Comparison of ENCODE assay signal across 8 cellular contexts in genomic region chr6:6591778-6592388, GRCh38. TPM values are rescaled to one million over a fixed set of nuclear protein-coding genes. Genes with fewer than 3 reads are reported as not detected.
DNase-seq lines count a peak whose midpoint lies in the region; ATAC-seq and TF ChIP-seq lines count a peak whose summit lies in the region.

No MANE protein-coding gene starts in this region.

- H3K27ac ChIP-seq in neutrophil (peak overlapping the region; percentile 90), ovary (no peak overlapping the region)

- H3K27me3 ChIP-seq in neutrophil: no peaks in the 10 kb centered on the region
- H3K27me3 ChIP-seq in ovary: no peaks in the 10 kb centered on the region

- TF ChIP-seq EP300 in ovary (IDR thresholded peaks at IDR 0.05): no peak

- ATAC-seq in GM18519 (IDR thresholded peaks at IDR 0.05; ENCODE audit: low FRiP score, unreplicated experiment) (peak; percentile 23), HG03135 (IDR thresholded peaks at IDR 0.05; ENCODE audit: unreplicated experiment) (peak; percentile 22)
- no peak for ATAC-seq in activated naive CD4-positive, alpha-beta T cell treated with anti-CD3 and anti-CD28 coated beads, Interleukin-2, amount 50 U/mL, for 72 hours

- H3K36me3 ChIP-seq in neutrophil (no peaks in the 10 kb centered on the region), ovary (no peaks in the 10 kb centered on the region)

- H3K9me3 Mint-ChIP-seq in activated naive CD4-positive, alpha-beta T cell treated with anti-CD3 and anti-CD28 coated beads, Interleukin-2, amount 50 U/mL, for 72 hours: peaks cover 7 to 14% of the 10 kb centered on the region in 2 donors

- TF ChIP-seq POLR2A in ovary (IDR thresholded peaks at IDR 0.05): no peak

- H3K36me3 Mint-ChIP-seq in activated naive CD4-positive, alpha-beta T cell treated with anti-CD3 and anti-CD28 coated beads, Interleukin-2, amount 50 U/mL, for 72 hours: peaks cover 10 to 25% of the 10 kb centered on the region in 2 donors

- H3K9me3 ChIP-seq in neutrophil: no peaks in the 10 kb centered on the region
- H3K9me3 ChIP-seq in ovary: no peaks in the 10 kb centered on the region

- WGBS in ovary, 3 donors: 49 to 79% (median 73%) methylated on average over 7 of the region's 7 CpGs

- DNase-seq in activated naive CD4-positive, alpha-beta T cell treated with anti-CD3 and anti-CD28 coated beads, Interleukin-2, amount 50 U/mL, for 72 hours (ENCODE audit: low spot score in 2 of 2): no peak
- no peak for DNase-seq in ovary
- DNase-seq in epidermal melanocyte (ENCODE audit: insufficient read length, low spot score): no peak
- DNase-seq in NCI-H774 (lab: John Stamatoyannopoulos, UW): no peak
- DNase-seq in SW 1271 (lab: John Stamatoyannopoulos, UW): no peak

- intact Hi-C loops in ovary (cut with DNase I): no loop called here

- H3K4me1 ChIP-seq in neutrophil (ENCODE audit: control insufficient read depth in 1 of 2, insufficient read depth in 1 of 2, low read depth in 1 of 2, low read length in 1 of 2): peaks cover 33% of the 10 kb centered on the region in 2 experiments
- no peaks in the 10 kb centered on the region for H3K4me1 ChIP-seq in ovary (ENCODE audit: insufficient read depth)

- peak overlapping the region; percentile 36 to 85 for H3K27ac Mint-ChIP-seq in activated naive CD4-positive, alpha-beta T cell treated with anti-CD3 and anti-CD28 coated beads, Interleukin-2, amount 50 U/mL, for 72 hours

- peak overlapping the region; percentile 35 to 39 for H3K4me3 ChIP-seq in neutrophil (ENCODE audit: low read depth in 1 of 2, low read length in 1 of 2)
- H3K4me3 ChIP-seq in ovary: no peak overlapping the region

- TF ChIP-seq CTCF in neutrophil (IDR thresholded peaks at IDR 0.05): no peak
- TF ChIP-seq CTCF in ovary (IDR thresholded peaks at IDR 0.05): no peak

RNA-seq across cellular contexts. Expression of gene LY86, which starts 3.4 kb away (rescaled TPM):
- 1 to 10 TPM in 1 of 2 donors, under 1 TPM in 1; 0.96 to 2.4 TPM for total RNA-seq in activated naive CD4-positive, alpha-beta T cell treated with anti-CD3 and anti-CD28 coated beads, Interleukin-2, amount 50 U/mL, for 72 hours
- total RNA-seq in ovary: 1 to 10 TPM; 1.3 to 3.1 (median 1.7) TPM
- polyA plus RNA-seq in ovary: 10 to 100 TPM in 1 of 2 donors, 1 to 10 TPM in 1; 2.4 to 13.8 TPM

Comparison
In these comparisons a context has a peak if more than half of its experiments do, and no peak if none do; other contexts are left out.
1. ATAC-seq: peak in GM18519 (single experiment) and HG03135 (single experiment); none in activated naive CD4-positive, alpha-beta T cell treated with anti-CD3 and anti-CD28 coated beads, Interleukin-2, amount 50 U/mL, for 72 hours (0 of 2).